1 cellular context compared by ENCODE assay signal in the genomic region with DNA sequence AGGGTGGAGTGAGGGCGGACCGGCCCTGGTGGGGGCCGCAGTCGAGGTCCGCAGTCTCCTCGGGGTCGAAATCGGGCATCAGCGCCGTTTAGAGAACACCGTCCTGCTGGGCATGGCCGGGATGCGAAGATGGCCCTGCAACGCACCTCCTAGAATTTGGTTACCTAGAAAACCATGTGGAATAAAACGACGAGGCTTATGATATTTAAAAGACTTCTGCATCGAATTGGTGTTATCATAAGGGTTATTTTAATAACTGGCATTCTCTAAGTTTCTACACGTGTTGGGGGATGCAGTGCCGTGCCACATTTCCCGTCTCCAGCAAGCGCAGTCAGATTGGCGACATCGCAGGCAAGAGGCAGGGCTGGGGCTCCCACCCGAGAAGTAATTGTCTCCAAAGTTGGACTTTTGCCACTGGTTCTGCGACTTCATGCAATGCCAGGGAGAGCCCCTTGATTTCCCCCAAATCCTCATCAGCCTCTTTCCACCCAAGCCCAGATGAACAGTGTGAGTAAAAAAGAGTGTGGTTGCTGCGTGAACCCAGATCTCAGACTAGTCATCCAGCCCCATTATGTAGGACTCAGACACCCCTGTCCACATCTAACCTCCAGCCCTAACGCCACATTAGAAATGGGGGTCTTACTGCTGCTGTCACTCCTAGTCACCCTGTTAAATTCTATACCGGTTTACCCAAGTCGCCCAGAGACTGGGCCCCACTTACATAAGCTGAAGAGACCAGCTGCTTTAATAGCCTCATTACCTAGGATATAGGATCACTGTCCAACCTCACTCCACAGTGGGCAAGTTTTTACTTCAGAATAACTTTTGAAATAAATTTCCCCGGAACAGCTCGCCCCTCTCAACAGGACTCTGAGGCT.
TF ChIP-seq lines count a peak whose summit lies in the region.

No MANE protein-coding gene starts in this region.

TF ChIP-seq in HepG2, 621 proteins besides CTCF, POLR2A, EP300 and RAD21 (continues in another document):
- TF ChIP-seq SATB2 (CRISPR knock-in tag; IDR thresholded peaks at IDR 0.05) (no peak), ELF4 (CRISPR knock-in tag; IDR thresholded peaks at IDR 0.05; ENCODE audit: borderline replicate concordance) (peak; percentile 51; the same call in 1 of the 2 replicates), ZNF496 (CRISPR knock-in tag; IDR thresholded peaks at IDR 0.05; ENCODE audit: insufficient replicate concordance) (no peak), TBX2 (CRISPR knock-in tag; IDR thresholded peaks at IDR 0.05; ENCODE audit: borderline replicate concordance) (no peak), ZNF850 (CRISPR knock-in tag; conservative IDR thresholded peaks at IDR 0.05) (no peak), ZFP36L1 (CRISPR knock-in tag; IDR thresholded peaks at IDR 0.05) (no peak), KDM4B (CRISPR knock-in tag; IDR thresholded peaks at IDR 0.05) (0 out of 2 replicates have a peak, but pooled peaks have one; percentile 50), RELA (CRISPR knock-in tag; IDR thresholded peaks at IDR 0.05) (0 out of 2 replicates have a peak, but pooled peaks have one; percentile 70), ZBTB3 (CRISPR knock-in tag; IDR thresholded peaks at IDR 0.05; ENCODE audit: borderline replicate concordance, low read depth) (no peak), NKX3-1 (CRISPR knock-in tag; IDR thresholded peaks at IDR 0.05) (0 out of 2 replicates have a peak, but pooled peaks have one; percentile 1), ZNF709 (CRISPR knock-in tag; IDR thresholded peaks at IDR 0.05) (0 out of 2 replicates have a peak, but pooled peaks have one; percentile 3), DRAP1 (CRISPR knock-in tag; IDR thresholded peaks at IDR 0.05) (no peak), PRMT3 (CRISPR knock-in tag; IDR thresholded peaks at IDR 0.05; ENCODE audit: borderline replicate concordance, low read depth) (0 out of 2 replicates have a peak, but pooled peaks have one; percentile 5), HNF1B (CRISPR knock-in tag; IDR thresholded peaks at IDR 0.05) (0 out of 2 replicates have a peak, but pooled peaks have one; percentile 46), ZNF430 (CRISPR knock-in tag; IDR thresholded peaks at IDR 0.05) (no peak), YY1 (IDR thresholded peaks at IDR 0.05; ENCODE audit: insufficient read depth, insufficient replicate concordance, low read depth, low read length) (peak; percentile 35), TRIM24 (CRISPR knock-in tag; IDR thresholded peaks at IDR 0.05) (no peak), ZBTB4 (CRISPR knock-in tag; IDR thresholded peaks at IDR 0.05; ENCODE audit: borderline replicate concordance) (no peak; the same call in 1 of the 2 replicates), ZBTB38 (CRISPR knock-in tag; IDR thresholded peaks at IDR 0.05) (peak; percentile 58), SP1 (IDR thresholded peaks at IDR 0.05) (no peak), SP1 (CRISPR knock-in tag; IDR thresholded peaks at IDR 0.05) (peak; percentile 2; the same call in 1 of the 2 replicates), ZNF564 (CRISPR knock-in tag; IDR thresholded peaks at IDR 0.05) (no peak), ZFP37 (CRISPR knock-in tag; IDR thresholded peaks at IDR 0.05; ENCODE audit: borderline replicate concordance) (no peak), KLF11 (CRISPR knock-in tag; IDR thresholded peaks at IDR 0.05) (no peak), SOX6 (IDR thresholded peaks at IDR 0.05) (no peak), SOX6 (CRISPR knock-in tag; IDR thresholded peaks at IDR 0.05) (0 out of 2 replicates have a peak, but pooled peaks have one; percentile 5), ZNF33B (CRISPR knock-in tag; IDR thresholded peaks at IDR 0.05) (no peak), PHF20 (CRISPR knock-in tag; IDR thresholded peaks at IDR 0.05) (0 out of 2 replicates have a peak, but pooled peaks have one; percentile 15), ETV5 (CRISPR knock-in tag; IDR thresholded peaks at IDR 0.05; ENCODE audit: borderline replicate concordance) (0 out of 2 replicates have a peak, but pooled peaks have one; percentile 0), SAP130 (CRISPR knock-in tag; IDR thresholded peaks at IDR 0.05; ENCODE audit: low read depth) (no peak), CHD4 (IDR thresholded peaks at IDR 0.05; ENCODE audit: borderline replicate concordance, low read length) (no peak), KLF15 (CRISPR knock-in tag; IDR thresholded peaks at IDR 0.05; ENCODE audit: borderline replicate concordance) (no peak), ZNF33A (CRISPR knock-in tag; IDR thresholded peaks at IDR 0.05; ENCODE audit: borderline replicate concordance) (0 out of 2 replicates have a peak, but pooled peaks have one; percentile 29), ATF7 (IDR thresholded peaks at IDR 0.05) (no peak), ATF7 (CRISPR knock-in tag; IDR thresholded peaks at IDR 0.05) (peak; percentile 4; the same call in 1 of the 2 replicates), PHF8 (CRISPR knock-in tag; IDR thresholded peaks at IDR 0.05) (peak; percentile 27), MED1 (CRISPR knock-in tag; IDR thresholded peaks at IDR 0.05) (0 out of 2 replicates have a peak, but pooled peaks have one; percentile 1), EED (CRISPR knock-in tag; IDR thresholded peaks at IDR 0.05) (no peak), ZNF788 (CRISPR knock-in tag; IDR thresholded peaks at IDR 0.05; ENCODE audit: borderline replicate concordance) (0 out of 2 replicates have a peak, but pooled peaks have one; percentile 17), ZNF687 (CRISPR knock-in tag; IDR thresholded peaks at IDR 0.05) (peak; percentile 74; the same call in 1 of the 2 replicates), NR2F1 (CRISPR knock-in tag; IDR thresholded peaks at IDR 0.05) (no peak), HNRNPLL (IDR thresholded peaks at IDR 0.05; ENCODE audit: low read depth, low read length, poor library complexity, severe bottlenecking) (peak; percentile 34), KLF16 (CRISPR knock-in tag; IDR thresholded peaks at IDR 0.05) (no peak), ZNF350 (CRISPR knock-in tag; IDR thresholded peaks at IDR 0.05; ENCODE audit: borderline replicate concordance, low read depth) (peak; percentile 11; the same call in 1 of the 2 replicates), KLF12 (CRISPR knock-in tag; IDR thresholded peaks at IDR 0.05; ENCODE audit: borderline replicate concordance) (no peak), TIGD3 (CRISPR knock-in tag; IDR thresholded peaks at IDR 0.05; ENCODE audit: borderline replicate concordance) (no peak), ZNF674 (CRISPR knock-in tag; IDR thresholded peaks at IDR 0.05; ENCODE audit: low read depth) (no peak), ZNF567 (CRISPR knock-in tag; IDR thresholded peaks at IDR 0.05; ENCODE audit: borderline replicate concordance) (no peak)
- TF ChIP-seq, protein P1, sequence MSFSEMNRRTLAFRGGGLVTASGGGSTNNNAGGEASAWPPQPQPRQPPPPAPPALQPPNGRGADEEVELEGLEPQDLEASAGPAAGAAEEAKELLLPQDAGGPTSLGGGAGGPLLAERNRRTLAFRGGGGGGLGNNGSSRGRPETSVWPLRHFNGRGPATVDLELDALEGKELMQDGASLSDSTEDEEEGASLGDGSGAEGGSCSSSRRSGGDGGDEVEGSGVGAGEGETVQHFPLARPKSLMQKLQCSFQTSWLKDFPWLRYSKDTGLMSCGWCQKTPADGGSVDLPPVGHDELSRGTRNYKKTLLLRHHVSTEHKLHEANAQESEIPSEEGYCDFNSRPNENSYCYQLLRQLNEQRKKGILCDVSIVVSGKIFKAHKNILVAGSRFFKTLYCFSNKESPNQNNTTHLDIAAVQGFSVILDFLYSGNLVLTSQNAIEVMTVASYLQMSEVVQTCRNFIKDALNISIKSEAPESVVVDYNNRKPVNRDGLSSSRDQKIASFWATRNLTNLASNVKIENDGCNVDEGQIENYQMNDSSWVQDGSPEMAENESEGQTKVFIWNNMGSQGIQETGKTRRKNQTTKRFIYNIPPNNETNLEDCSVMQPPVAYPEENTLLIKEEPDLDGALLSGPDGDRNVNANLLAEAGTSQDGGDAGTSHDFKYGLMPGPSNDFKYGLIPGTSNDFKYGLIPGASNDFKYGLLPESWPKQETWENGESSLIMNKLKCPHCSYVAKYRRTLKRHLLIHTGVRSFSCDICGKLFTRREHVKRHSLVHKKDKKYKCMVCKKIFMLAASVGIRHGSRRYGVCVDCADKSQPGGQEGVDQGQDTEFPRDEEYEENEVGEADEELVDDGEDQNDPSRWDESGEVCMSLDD (CRISPR knock-in tag; IDR thresholded peaks at IDR 0.05; ENCODE audit: borderline replicate concordance): peak; percentile 4; the same call in 1 of the 2 replicates
- TF ChIP-seq, protein P2, sequence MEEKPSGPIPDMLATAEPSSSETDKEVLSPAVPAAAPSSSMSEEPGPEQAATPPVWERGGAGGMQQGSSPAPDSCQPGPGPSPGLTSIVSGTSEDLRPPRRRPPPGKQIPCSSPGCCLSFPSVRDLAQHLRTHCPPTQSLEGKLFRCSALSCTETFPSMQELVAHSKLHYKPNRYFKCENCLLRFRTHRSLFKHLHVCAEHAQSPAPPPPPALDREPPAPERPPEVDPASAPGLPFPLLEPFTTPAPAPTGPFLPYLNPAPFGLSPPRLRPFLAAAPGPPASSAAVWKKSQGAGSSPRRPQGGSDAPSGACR (CRISPR knock-in tag; IDR thresholded peaks at IDR 0.05): peak; percentile 8; the same call in 1 of the 2 replicates
